ENCODE assay signal across 9 cellular contexts in the genomic region with DNA sequence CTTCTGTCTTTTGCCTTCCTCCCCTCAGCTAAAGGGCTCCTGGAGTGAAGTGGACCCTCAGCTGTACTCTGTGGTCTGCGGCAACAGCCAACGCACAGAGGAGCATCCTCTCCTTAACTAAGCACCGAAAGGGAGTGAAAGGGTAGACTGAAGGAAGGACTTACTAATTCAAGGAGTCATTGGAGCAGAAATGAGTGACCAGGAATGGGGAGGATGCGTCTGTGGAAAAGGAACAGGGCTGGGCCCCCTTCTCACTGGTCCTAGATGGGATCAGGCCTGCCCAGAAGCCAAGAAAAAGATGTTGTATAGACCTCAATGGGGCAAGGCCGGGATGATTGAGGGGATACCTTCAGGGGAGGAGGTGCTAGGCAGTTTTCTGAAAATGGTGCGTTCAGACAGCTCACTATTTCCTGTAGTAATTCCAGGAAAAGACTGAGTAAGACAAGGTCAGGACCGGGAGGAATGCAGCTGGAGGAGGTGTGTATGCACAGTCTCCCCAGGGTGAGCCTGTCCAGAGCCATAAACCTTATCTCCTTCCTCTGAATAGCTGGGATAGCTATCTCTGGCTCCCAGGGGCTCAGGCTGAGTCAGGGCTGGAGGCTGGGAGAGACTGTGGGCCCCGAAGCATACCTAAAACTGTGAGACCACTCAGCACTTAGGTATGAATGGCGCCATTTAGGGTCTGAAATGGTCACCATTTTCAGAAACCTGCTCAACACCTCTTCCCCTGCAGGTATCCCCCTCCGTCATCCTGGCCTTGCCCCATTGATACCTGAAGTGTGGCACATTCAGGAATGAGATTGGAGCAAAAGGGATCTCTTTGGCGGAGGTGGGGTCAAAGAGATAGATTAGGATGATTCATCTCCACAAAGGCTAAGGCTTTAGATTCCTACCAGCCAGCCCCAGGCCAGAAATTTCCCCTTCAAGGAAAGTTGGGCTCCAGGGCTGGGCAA. TPM values are rescaled to one million over a fixed set of nuclear protein-coding genes. Genes with fewer than 3 reads are reported as not detected.
DNase-seq lines count a peak whose midpoint lies in the region; ATAC-seq, FAIRE-seq and TF ChIP-seq lines count a peak whose summit lies in the region.
"Had no signal": no experiment of that assay in that cellular context is flagged by ENCODE, and none has a peak within 500 bp of the region (broad histone marks: within the 10 kb centered on the region; RNA-seq: fewer than 3 reads in every experiment).

No MANE protein-coding gene starts in this region.

- TF ChIP-seq RAD21 in HepG2 (CRISPR knock-in tag; IDR thresholded peaks at IDR 0.05) = no peak

- H3K4me3 ChIP-seq in body of pancreas = no peak overlapping the region
- peak overlapping the region; percentile 38 to 60 (median 43); a peak in 5 of 6 replicates for H3K4me3 ChIP-seq in HepG2 (replicated peaks in 1 of 3; ENCODE audit: insufficient read depth in 1 of 3, low read depth in 2 of 3, low read length in 3 of 3)

- H3K36me3 ChIP-seq in body of pancreas (replicated peaks in 1 of 2; ENCODE audit: insufficient read depth in 1 of 2, low read depth in 2 of 2) (no peaks in the 10 kb centered on the region), HepG2 (replicated peaks in 1 of 2; ENCODE audit: control insufficient read depth in 1 of 2, insufficient read depth in 2 of 2, low read length in 2 of 2) (no peaks in the 10 kb centered on the region)

- peak overlapping the region; percentile 98 for H3K9ac ChIP-seq in HepG2 (ENCODE audit: insufficient read depth, low read depth, low read length)

- CTCF ChIA-PET in HepG2 (lab: Yijun Ruan, JAX; ENCODE audit: low intra/inter-chr PET ratio, low total read pairs) = no interaction called here

- ATAC-seq in body of pancreas = peak; percentile 33
- peak; percentile 38 for ATAC-seq in HepG2
- no peak for ATAC-seq in GM19324 (IDR thresholded peaks at IDR 0.05; ENCODE audit: low FRiP score, unreplicated experiment)
- no peak for ATAC-seq in GM21447 (IDR thresholded peaks at IDR 0.05; ENCODE audit: unreplicated experiment)
- no peak for ATAC-seq in HG03521 (IDR thresholded peaks at IDR 0.05; ENCODE audit: unreplicated experiment)

- H3K27me3 ChIP-seq in body of pancreas = no peaks in the 10 kb centered on the region
- H3K27me3 ChIP-seq in HepG2 (ENCODE audit: control insufficient read depth in 1 of 2, insufficient read depth in 2 of 2, low read length in 2 of 2) = no peaks in the 10 kb centered on the region

- H3K27ac ChIP-seq in body of pancreas (peak overlapping the region; percentile 83 to 96 (median 87)), HepG2 (ENCODE audit: extremely low read length, insufficient read depth, low read length) (peak overlapping the region; percentile 99)

- FAIRE-seq in HepG2 (lab: Jason Lieb, UNC) = peak; percentile 64
- FAIRE-seq: endometrium had no signal

- H3K79me2 ChIP-seq in HepG2 (ENCODE audit: insufficient read depth, low read length) = no peaks in the 10 kb centered on the region

- H4K20me1 ChIP-seq in HepG2 (ENCODE audit: insufficient read depth, low read length) = no peaks in the 10 kb centered on the region

- no TSS peak for BruUV-seq in HepG2 (replicated peaks; lab: Mats Ljungman, UMichigan)

- no peak overlapping the region for H2AFZ ChIP-seq in HepG2 (ENCODE audit: low read length)

- peak in 1 of 3 donors; percentile 27 for TF ChIP-seq POLR2A in body of pancreas (IDR thresholded peaks at IDR 0.05)
- TF ChIP-seq POLR2A in HepG2 (IDR thresholded peaks at IDR 0.05; ENCODE audit: insufficient read depth in 1 of 2, low read depth in 2 of 2, low read length in 2 of 2) = no peak

- no peak; a peak in 1 of 4 replicates for TF ChIP-seq EP300 in HepG2 (IDR thresholded peaks at IDR 0.05; ENCODE audit: low read depth in 2 of 2, low read length in 2 of 2)
- peak; percentile 61; the same call in 1 of the 2 replicates for TF ChIP-seq EP300 in HepG2 (CRISPR knock-in tag; IDR thresholded peaks at IDR 0.05; ENCODE audit: borderline replicate concordance)

- DNase-seq in ACHN = peak; percentile 95
- DNase-seq in HS-5 (ENCODE audit: low read depth) = peak; percentile 90
- DNase-seq in body of pancreas = peak; percentile 41 to 66 (median 56)
- DNase-seq in HepG2 (ENCODE audit: low spot score) = peak; percentile 76
- DNase-seq in NCI-H526 treated with DMSO at 0.1 percent for 48 hours (lab: John Stamatoyannopoulos, UW) = no peak

- POLR2A ChIA-PET in HepG2 (lab: Yijun Ruan, JAX) = interaction anchor here (0.7 to 10.5 kb wide), 11 partner anchors 10 to 81 kb away, joined by 3 to 465 read pairs (median 17); a partner anchor contains a TSS

- 67% methylated on average over 11 of the region's 11 CpGs for WGBS in body of pancreas, 2 donors
- WGBS in HepG2 (ENCODE audit: low lambda C conversion rate) = 8% methylated on average over 10 of the region's 11 CpGs

- H3K4me2 ChIP-seq in HepG2 (ENCODE audit: low read depth, low read length) = peak overlapping the region; percentile 87

- TF ChIP-seq CTCF in body of pancreas (IDR thresholded peaks at IDR 0.05) (no peak), HepG2 (CRISPR knock-in tag; IDR thresholded peaks at IDR 0.05) (no peak)

- H3K4me1 ChIP-seq in body of pancreas (peaks cover 48% of the 10 kb centered on the region), HepG2 (ENCODE audit: insufficient read depth, low read length) (peaks cover 84% of the 10 kb centered on the region)

- intact Hi-C loops in body of pancreas (cut with DNase I) = no loop called here
- intact Hi-C loops in HepG2 (cut with micrococcal nuclease; ENCODE audit: unreplicated experiment) = no loop called here

- H3K9me3 ChIP-seq in body of pancreas (no peaks in the 10 kb centered on the region), HepG2 (ENCODE audit: low read length) (no peaks in the 10 kb centered on the region)

- in situ Hi-C loops in ACHN (cut with HindIII; ENCODE audit: low pct_ligation_motif_present, low pct_unique_long_range_greater_than_20kb, low sequenced_read_pairs) = no loop called here
- in situ Hi-C loops in HepG2 (cut with HindIII; ENCODE audit: extremely low pct_ligation_motif_present, low pct_unique_long_range_greater_than_20kb) = no loop called here

TF ChIP-seq in HepG2, 621 proteins besides CTCF, POLR2A, EP300 and RAD21 (continues in another document):
- TF ChIP-seq ZNF777 (CRISPR knock-in tag; IDR thresholded peaks at IDR 0.05) (no peak), KLF15 (CRISPR knock-in tag; IDR thresholded peaks at IDR 0.05; ENCODE audit: borderline replicate concordance) (no peak), POLR2G (IDR thresholded peaks at IDR 0.05; ENCODE audit: low read depth, low read length) (0 out of 2 replicates have a peak, but pooled peaks have one; percentile 7)

RNA-seq across cellular contexts. Expression of a gene that starts 20.2 kb away (rescaled TPM):
- total RNA-seq in body of pancreas (100 to 1,000 TPM; 394 to 455 TPM), HepG2 (2016; rRNA removed; fragmentation: Illumina TruSeq; extraction: Trizol) (718 and 837 TPM in 2 replicates)
- total RNA-seq in HepG2 (2016; cell fraction: cytosol; rRNA removed; fragmentation: Illumina TruSeq; extraction: Trizol; ENCODE audit: low read depth) = 191 and 201 TPM in 2 replicates
- total RNA-seq in HepG2 (2016; cell fraction: insoluble cytoplasmic fraction; rRNA removed; fragmentation: Illumina TruSeq; extraction: Trizol) = 754 and 767 TPM in 2 replicates
- 220 and 222 TPM in 2 replicates for total RNA-seq in HepG2 (2016; cell fraction: membrane; rRNA removed; fragmentation: Illumina TruSeq; extraction: Trizol)
- 354 and 362 TPM in 2 replicates for total RNA-seq in HepG2 (2016; cell fraction: nucleus; rRNA removed; fragmentation: Illumina TruSeq; extraction: Trizol)
- 491 and 498 TPM in 2 replicates for polyA plus RNA-seq in HepG2 (2011; rRNA removed)
- 564 and 714 TPM in 2 replicates for polyA plus RNA-seq in HepG2 (2011; cell fraction: cytosol; rRNA removed)
- polyA plus RNA-seq in HepG2 (2011; cell fraction: nucleus; rRNA removed) = 285 and 288 TPM in 2 replicates
- polyA plus RNA-seq in HepG2 (2012) = 358 and 436 TPM in 2 replicates
- polyA plus RNA-seq in HepG2 (2016; cell fraction: cytosol; fragmentation: Illumina TruSeq; extraction: Trizol; ENCODE audit: low read depth) = 216 and 219 TPM in 2 replicates
- 863 and 1,042 TPM in 2 replicates for polyA plus RNA-seq in HepG2 (2016; cell fraction: insoluble cytoplasmic fraction; fragmentation: Illumina TruSeq; extraction: Trizol; ENCODE audit: low read depth)
- polyA plus RNA-seq in HepG2 (2016; cell fraction: membrane; fragmentation: Illumina TruSeq; extraction: Trizol; ENCODE audit: low read depth) = 217 and 232 TPM in 2 replicates
- polyA plus RNA-seq in HepG2 (2016; cell fraction: nucleus; fragmentation: Illumina TruSeq; extraction: Trizol; ENCODE audit: insufficient read depth, low read depth) = 558 and 582 TPM in 2 replicates
- 716 and 1,092 TPM in 2 replicates for polyA minus RNA-seq in HepG2 (2011; rRNA and poly(A)+ RNA removed; ENCODE audit: low replicate concordance)
- 354 and 438 TPM in 2 replicates for polyA minus RNA-seq in HepG2 (2011; cell fraction: cytosol; rRNA and poly(A)+ RNA removed)
- polyA minus RNA-seq in HepG2 (2011; cell fraction: nucleus; rRNA and poly(A)+ RNA removed) = 198 and 204 TPM in 2 replicates

RNA-seq across cellular contexts. Expression of a gene that starts 23.9 kb away (rescaled TPM):
- total RNA-seq in body of pancreas (100 to 1,000 TPM; 542 to 573 TPM), HepG2 (2016; rRNA removed; fragmentation: Illumina TruSeq; extraction: Trizol) (618 and 762 TPM in 2 replicates)
- total RNA-seq in HepG2 (2016; cell fraction: cytosol; rRNA removed; fragmentation: Illumina TruSeq; extraction: Trizol; ENCODE audit: low read depth) = 344 and 369 TPM in 2 replicates
- total RNA-seq in HepG2 (2016; cell fraction: insoluble cytoplasmic fraction; rRNA removed; fragmentation: Illumina TruSeq; extraction: Trizol) = 631 and 704 TPM in 2 replicates
- total RNA-seq in HepG2 (2016; cell fraction: membrane; rRNA removed; fragmentation: Illumina TruSeq; extraction: Trizol) = 289 and 321 TPM in 2 replicates
- 291 and 298 TPM in 2 replicates for total RNA-seq in HepG2 (2016; cell fraction: nucleus; rRNA removed; fragmentation: Illumina TruSeq; extraction: Trizol)
- polyA plus RNA-seq in HepG2 (2011; rRNA removed) = 433 and 436 TPM in 2 replicates
- polyA plus RNA-seq in HepG2 (2011; cell fraction: cytosol; rRNA removed) = 543 and 742 TPM in 2 replicates
- polyA plus RNA-seq in HepG2 (2011; cell fraction: nucleus; rRNA removed) = 328 and 341 TPM in 2 replicates
- polyA plus RNA-seq in HepG2 (2012) = 356 and 426 TPM in 2 replicates
- polyA plus RNA-seq in HepG2 (2016; cell fraction: cytosol; fragmentation: Illumina TruSeq; extraction: Trizol; ENCODE audit: low read depth) = 354 and 399 TPM in 2 replicates
- polyA plus RNA-seq in HepG2 (2016; cell fraction: insoluble cytoplasmic fraction; fragmentation: Illumina TruSeq; extraction: Trizol; ENCODE audit: low read depth) = 703 and 776 TPM in 2 replicates
- 250 and 261 TPM in 2 replicates for polyA plus RNA-seq in HepG2 (2016; cell fraction: membrane; fragmentation: Illumina TruSeq; extraction: Trizol; ENCODE audit: low read depth)
- 432 and 466 TPM in 2 replicates for polyA plus RNA-seq in HepG2 (2016; cell fraction: nucleus; fragmentation: Illumina TruSeq; extraction: Trizol; ENCODE audit: insufficient read depth, low read depth)
- 346 and 697 TPM in 2 replicates for polyA minus RNA-seq in HepG2 (2011; rRNA and poly(A)+ RNA removed; ENCODE audit: low replicate concordance)
- 294 and 350 TPM in 2 replicates for polyA minus RNA-seq in HepG2 (2011; cell fraction: cytosol; rRNA and poly(A)+ RNA removed)
- polyA minus RNA-seq in HepG2 (2011; cell fraction: nucleus; rRNA and poly(A)+ RNA removed) = 138 and 164 TPM in 2 replicates

Comparison
In these comparisons a context has a peak if more than half of its experiments do, and no peak if none do; other contexts are left out.
1. ATAC-seq: peak in body of pancreas (single experiment) and HepG2 (single experiment); none in GM19324 (single experiment), GM21447 (single experiment) and HG03521 (single experiment).
2. H3K4me3 ChIP-seq: peak in HepG2 (3 of 3); none in body of pancreas (0 of 2).